24 cellular contexts compared by ENCODE assay signal in the genomic region with DNA sequence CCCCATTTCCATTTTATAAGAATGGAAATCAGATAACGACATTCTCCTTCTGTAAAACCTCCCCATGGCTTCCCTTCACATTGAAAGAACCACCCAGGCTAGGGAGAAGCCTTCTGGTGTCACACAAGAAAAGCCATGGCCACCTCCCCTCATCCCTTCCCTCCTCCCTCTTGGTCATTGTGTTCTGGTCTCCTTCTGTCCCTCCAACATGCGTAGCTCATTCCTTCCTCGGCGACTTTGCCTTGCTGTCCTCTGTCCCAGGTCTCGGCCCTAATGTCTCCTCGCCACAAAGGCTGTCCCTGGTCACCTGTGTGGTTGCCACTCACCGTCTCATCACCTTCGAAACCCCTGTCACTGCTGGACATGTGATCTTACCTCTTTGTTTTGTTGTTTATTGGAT.
"Had no signal": no experiment of that assay in that cellular context is flagged by ENCODE, and none has a peak within 500 bp of the region (broad histone marks: within the 10 kb centered on the region; RNA-seq: fewer than 3 reads in every experiment).

No MANE protein-coding gene starts in this region.

- H3K27ac ChIP-seq: adrenal gland, ascending aorta, brain microvascular endothelial cell, lower lobe of right lung, pancreas, vagina, VCaP had no signal

- H3K4me3 Mint-ChIP-seq: activated naive CD4-positive, alpha-beta T cell treated with anti-CD3 and anti-CD28 coated beads, Interleukin-2, amount 50 U/mL, for 24 hours; immature natural killer cell; stimulated activated effector memory CD8-positive, alpha-beta T cell treated with anti-CD3 and anti-CD28 coated beads, Interleukin-12 subunit alpha, Interleukin-12 subunit beta, amount 100 ng/mL, for 72 hours had no signal

- H3K36me3 Mint-ChIP-seq: activated naive CD4-positive, alpha-beta T cell treated with anti-CD3 and anti-CD28 coated beads, Interleukin-2, amount 50 U/mL, for 24 hours; immature natural killer cell; naive thymus-derived CD4-positive, alpha-beta T cell had no signal

- DNase-seq: activated gamma-delta T cell treated with Interleukin-2 at 50 U/mL for 16 hours; activated T-cell treated with anti-CD3 and anti-CD28 coated beads, Interleukin-2, amount 50 U/mL, for 1 hour; adrenal gland; brain microvascular endothelial cell; caudate nucleus; dermis blood vessel endothelial cell; effector CD8-positive, alpha-beta T cell; foreskin melanocyte; immature natural killer cell; lower lobe of right lung; naive thymus-derived CD4-positive, alpha-beta T cell; pancreas; right cardiac atrium; stimulated activated CD4-positive, alpha-beta T cell treated with anti-CD3 and anti-CD28 coated beads, Interleukin-1b, Interleukin-23, amount 100 ng/mL, for 48 hours; trophoblast cell had no signal

- H3K4me1 ChIP-seq: adrenal gland had no signal

- ATAC-seq: esophagus mucosa; left lobe of liver; naive thymus-derived CD4-positive, alpha-beta T cell; pancreas; right cardiac atrium; stimulated activated effector memory CD8-positive, alpha-beta T cell treated with anti-CD3 and anti-CD28 coated beads, Interleukin-12 subunit alpha, Interleukin-12 subunit beta, amount 100 ng/mL, for 72 hours had no signal

- H3K9me3 ChIP-seq: adrenal gland, ascending aorta, lower lobe of right lung, pancreas, vagina had no signal

- H3K27me3 Mint-ChIP-seq: activated naive CD4-positive, alpha-beta T cell treated with anti-CD3 and anti-CD28 coated beads, Interleukin-2, amount 50 U/mL, for 24 hours; naive thymus-derived CD4-positive, alpha-beta T cell had no signal

- FAIRE-seq: endothelial cell of umbilical vein, pancreas had no signal

- H3K36me3 ChIP-seq: adrenal gland, ascending aorta, brain microvascular endothelial cell, lower lobe of right lung, pancreas, vagina had no signal

- H3K9me3 Mint-ChIP-seq: activated naive CD4-positive, alpha-beta T cell treated with anti-CD3 and anti-CD28 coated beads, Interleukin-2, amount 50 U/mL, for 24 hours; immature natural killer cell; stimulated activated effector memory CD8-positive, alpha-beta T cell treated with anti-CD3 and anti-CD28 coated beads, Interleukin-12 subunit alpha, Interleukin-12 subunit beta, amount 100 ng/mL, for 72 hours had no signal

- H3K27ac Mint-ChIP-seq: stimulated activated effector memory CD8-positive, alpha-beta T cell treated with anti-CD3 and anti-CD28 coated beads, Interleukin-12 subunit alpha, Interleukin-12 subunit beta, amount 100 ng/mL, for 72 hours had no signal

- H3K4me3 ChIP-seq: adrenal gland, ascending aorta, lower lobe of right lung, pancreas, skin epidermis, vagina had no signal

- H3K27me3 ChIP-seq: adrenal gland, ascending aorta, brain microvascular endothelial cell, pancreas, vagina had no signal
